ENCODE assay signal across 23 cellular contexts in the genomic region with DNA sequence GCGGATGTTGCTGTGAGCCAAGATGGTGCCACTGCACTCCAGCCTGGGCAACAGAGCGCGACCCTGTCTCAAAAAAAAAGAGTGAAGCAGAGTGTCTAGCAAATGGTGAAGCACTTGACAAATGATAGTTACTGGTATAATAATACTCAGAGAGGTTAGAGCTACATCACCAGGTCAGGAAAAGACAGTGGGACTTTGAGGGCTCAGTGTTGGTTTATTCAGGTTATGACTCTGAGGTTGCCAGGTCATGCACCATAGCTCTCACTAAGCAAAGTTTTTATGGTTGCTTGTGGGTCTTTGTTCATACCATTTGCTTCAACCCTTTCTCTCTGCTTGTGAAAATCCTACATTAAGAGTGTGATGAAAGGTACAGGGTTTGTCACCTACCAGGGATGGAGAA.
"Had no signal": no experiment of that assay in that cellular context is flagged by ENCODE, and none has a peak within 500 bp of the region (broad histone marks: within the 10 kb centered on the region; RNA-seq: fewer than 3 reads in every experiment).

No MANE protein-coding gene starts in this region.

- ATAC-seq: effector memory CD8-positive, alpha-beta T cell; esophagus mucosa; natural killer cell treated with Interleukin-12 subunit alpha and Interleukin-12 subunit beta and Interleukin-15 and Interleukin-18, amount 100 ng/mL, for 72 hours; sciatic nerve; stimulated activated naive B cell treated with anti-CD40 and anti-IgM and Interleukin-4, amounts not matched to agents 10 μg/mL and 1 μg/mL and 100 μg/mL, for 72 hours had no signal

- DNase-seq: activated CD4-positive, alpha-beta T cell treated with anti-CD3 and anti-CD28 coated beads for 4 hours; activated CD4-positive, alpha-beta T cell treated with anti-CD3 and anti-CD28 coated beads, Interleukin-2, amount 50 U/mL, for 48 hours; activated CD4-positive, CD25-positive, alpha-beta regulatory T cell; activated CD8-positive, alpha-beta memory T cell treated with anti-CD3 and anti-CD28 coated beads, Interleukin-2, amount 50 U/mL, for 48 hours; activated naive CD4-positive, alpha-beta T cell treated with anti-CD3 and anti-CD28 coated beads for 36 hours; activated naive CD8-positive, alpha-beta T cell treated with anti-CD3 and anti-CD28 coated beads, Interleukin-2, amount 10 ng/mL, durations not matched to agents 7 days and 5 days; activated T-cell treated with anti-CD3 and anti-CD28 coated beads, Interleukin-2, amount 50 U/mL, for 48 hours; amniotic stem cell; colonic mucosa; dorsolateral prefrontal cortex; effector memory CD8-positive, alpha-beta T cell; foreskin melanocyte; glutamatergic neuron; hippocampal formation; pancreas; stimulated activated CD4-positive, alpha-beta T cell treated with anti-CD3 and anti-CD28 coated beads, Interleukin-2, amount 100 ng/mL, for 24 hours; stimulated activated CD8-positive, alpha-beta memory T cell treated with anti-CD3 and anti-CD28 coated beads, Interleukin-4, amount 100 ng/mL, for 48 hours; stimulated activated naive B cell treated with anti-CD40 and anti-IgM and Interleukin-4, amounts not matched to agents 10 μg/mL and 1 μg/mL and 100 μg/mL, for 72 hours; transverse colon; uterus had no signal
